In genomic region chr19:52398091-52398461, GRCh38 we compare ENCODE assay signal across 9 cellular contexts. TPM values are rescaled to one million over a fixed set of nuclear protein-coding genes. Genes with fewer than 3 reads are reported as not detected.
A peak's percentile ranks its signal among the peaks of the same experiment; 100 is the strongest.
DNase-seq lines count a peak whose midpoint lies in the region; ATAC-seq, FAIRE-seq and TF ChIP-seq lines count a peak whose summit lies in the region.
"Had no signal": no experiment of that assay in that cellular context is flagged by ENCODE, and none has a peak within 500 bp of the region (broad histone marks: within the 10 kb centered on the region; RNA-seq: fewer than 3 reads in every experiment).

No MANE protein-coding gene starts in this region.

- FAIRE-seq in H1 (lab: Jason Lieb, UNC), result no peak

- no peak overlapping the region for H3K23ac ChIP-seq in H1 (ENCODE audit: insufficient read length)

- no peaks in the 10 kb centered on the region for H3K9me3 ChIP-seq in RWPE2 (ENCODE audit: severe bottlenecking)
- peaks cover 10 to 14% of the 10 kb centered on the region in 2 experiments for H3K9me3 ChIP-seq in H1 (ENCODE audit: insufficient read depth in 2 of 2, low read depth in 1 of 2, low read length in 1 of 2)

- H3K14ac ChIP-seq in H1 (ENCODE audit: insufficient read length), result no peak overlapping the region

- H2BK20ac ChIP-seq in H1 (ENCODE audit: low read length), result no peak overlapping the region

- CTCF ChIA-PET in H1 (lab: Charles Lee; ENCODE audit: partially characterized antibody), result interaction anchor here (0.5 to 2.4 kb wide), 9 partner anchors 10 to 383 kb away, joined by 3 to 7 read pairs (median 4); no protein-coding TSS in a partner anchor

- H3K4me1 ChIP-seq in RWPE2 (ENCODE audit: insufficient read depth, poor library complexity, severe bottlenecking) (no peaks in the 10 kb centered on the region), H1 (replicated peaks in 1 of 4; ENCODE audit: control insufficient read depth in 3 of 4, insufficient read depth in 4 of 4, low read length in 3 of 4) (no peaks in the 10 kb centered on the region; a peak in 2 of 7 replicates)

- 0 out of 4 replicates have a peak, but pooled peaks cover 0 to 6% of the 10 kb centered on the region in 2 experiments for H3K79me2 ChIP-seq in H1 (ENCODE audit: control insufficient read depth in 1 of 2, insufficient read depth in 2 of 2, low read length in 2 of 2)

- H3K4me1 Mint-ChIP-seq in naive B cell, result peaks cover 16 to 26% (median 20%) of the 10 kb centered on the region in 3 donors

- H3K4me3 Mint-ChIP-seq in naive B cell, result peak overlapping the region; percentile 90 to 100 (median 96)

- TF ChIP-seq POLR2A in H1 (IDR thresholded peaks at IDR 0.05; ENCODE audit: control extremely low read depth in 1 of 2, low read depth in 2 of 2, low read length in 2 of 2), result no peak

- H3K56ac ChIP-seq in H1 (replicated peaks; ENCODE audit: insufficient read length, low read depth, low read length), result peak overlapping the region; percentile 12

- no peak overlapping the region for H2BK5ac ChIP-seq in H1 (ENCODE audit: low read depth, low read length)

- 53 to 100% methylated on average over 5 to 14 of the region's 14 CpGs for WGBS in H1 (ENCODE audit: extremely low coverage in 1 of 2, insufficient coverage in 1 of 2, insufficient read length in 1 of 2, insufficient replicate concordance in 2 of 2, low coverage in 1 of 2, low lambda C conversion rate in 2 of 2, missing lambda C conversion rate in 1 of 2), 2 experiments

- peak overlapping the region in 3 of 4 experiments; percentile 45 to 62 (median 59); a peak in 5 of 7 replicates for H3K9ac ChIP-seq in H1 (replicated peaks in 1 of 4; ENCODE audit: extremely low read depth in 1 of 4, low read depth in 3 of 4, low read length in 3 of 4)

- peak overlapping the region; percentile 27 for H4K5ac ChIP-seq in H1 (ENCODE audit: insufficient read length, low read depth, low read length)

- no peak for TF ChIP-seq EP300 in H1 (IDR thresholded peaks at IDR 0.05; ENCODE audit: borderline replicate concordance in 1 of 2, low read depth in 2 of 2, low read length in 2 of 2)

- peak overlapping the region; percentile 87 to 100 (median 94) for H3K27ac Mint-ChIP-seq in naive B cell

- no peaks in the 10 kb centered on the region for H3K27me3 Mint-ChIP-seq in naive B cell

- peaks cover 19 to 73% (median 47%) of the 10 kb centered on the region in 7 donors for H3K9me3 Mint-ChIP-seq in naive B cell

- H3K27ac ChIP-seq in RWPE2 (ENCODE audit: poor library complexity, severe bottlenecking) (peak overlapping the region; percentile 43), H1 (ENCODE audit: low read depth, low read length) (0 out of 2 replicates have a peak overlapping the region, but pooled peaks have one; percentile 23)

- H3K4me2 ChIP-seq in H1 (ENCODE audit: insufficient read depth in 1 of 2, low read depth in 2 of 2, low read length in 2 of 2), result peak overlapping the region; percentile 56 to 78

- H4K8ac ChIP-seq in H1 (ENCODE audit: extremely low read depth, insufficient read depth, low read length), result no peak overlapping the region

- no peak overlapping the region; the same call in 1 of the 2 replicates for H3K18ac ChIP-seq in H1 (ENCODE audit: extremely low read depth, low read length)

- peak; percentile 55 for ATAC-seq in RWPE2 (ENCODE audit: low read depth)
- ATAC-seq in naive B cell (ENCODE audit: low read depth in 2 of 2), result peak; percentile 22 to 54
- ATAC-seq in GM18858 (IDR thresholded peaks at IDR 0.05; ENCODE audit: unreplicated experiment), result no peak

- H4K91ac ChIP-seq in H1 (replicated peaks; ENCODE audit: insufficient read length, low read length), result no peak overlapping the region

- no peak overlapping the region for H3K4ac ChIP-seq in H1 (replicated peaks; ENCODE audit: insufficient read length, low read depth, low read length)

- no peaks in the 10 kb centered on the region for H4K20me1 ChIP-seq in H1 (replicated peaks in 1 of 2; ENCODE audit: control insufficient read depth in 1 of 2, insufficient read depth in 2 of 2, low read length in 2 of 2)

- no peaks in the 10 kb centered on the region for H3K79me1 ChIP-seq in H1 (ENCODE audit: low read depth, low read length)

- no peak overlapping the region for H2AK5ac ChIP-seq in H1 (ENCODE audit: low read depth, low read length)

- POLR2A ChIA-PET in H1 (lab: Charles Lee; ENCODE audit: partially characterized antibody), result interaction anchor here (0.6 to 3.0 kb wide), 14 partner anchors 9 to 258 kb away, joined by 3 to 23 read pairs (median 4); partner anchors contain the start of genes ZNF578, ZNF616 and ZNF880

- no peak overlapping the region for H2BK120ac ChIP-seq in H1 (replicated peaks; ENCODE audit: low read depth, low read length)

- DNase-seq in stimulated activated CD4-positive, alpha-beta T cell treated with anti-CD3 and anti-CD28 coated beads, Interleukin-15, amount 100 ng/mL, for 24 hours, result peak; percentile 10
- no peak for DNase-seq in stimulated activated CD4-positive, alpha-beta T cell treated with anti-CD3 and anti-CD28 coated beads, Interleukin-4, amount 100 ng/mL, for 24 hours
- DNase-seq in RWPE2 (ENCODE audit: low spot score) (no peak), H1 (ENCODE audit: low read depth in 1 of 2, low spot score in 2 of 2) (no peak), naive B cell (no peak), putamen (ENCODE audit: low spot score) (no peak), hippocampal formation (lab: John Stamatoyannopoulos, UW) (no peak)

- TF ChIP-seq CTCF in RWPE2 (IDR thresholded peaks at IDR 0.05; ENCODE audit: poor library complexity, severe bottlenecking) (no peak), H1 (IDR thresholded peaks at IDR 0.05; ENCODE audit: control extremely low read depth in 1 of 3, insufficient read depth in 1 of 3, low read depth in 1 of 3, low read length in 3 of 3) (peak in 1 of 3 experiments; percentile 23; a peak in 1 of 4 replicates)

- H2AFZ ChIP-seq in H1 (ENCODE audit: low read length), result peak overlapping the region; percentile 82; the same call in 1 of the 2 replicates

- TF ChIP-seq RAD21 in H1 (IDR thresholded peaks at IDR 0.05 in 1 of 2, conservative IDR thresholded peaks at IDR 0.05 in 1 of 2; ENCODE audit: low read depth in 2 of 2, low read length in 2 of 2), result no peak

- H3K27me3 ChIP-seq in RWPE2 (ENCODE audit: insufficient read depth, poor library complexity, severe bottlenecking) (no peaks in the 10 kb centered on the region), H1 (replicated peaks in 1 of 4; ENCODE audit: control insufficient read depth in 3 of 4, extremely low read depth in 1 of 4, insufficient read depth in 3 of 4, low read length in 3 of 4) (no peaks in the 10 kb centered on the region)

- H3K36me3 ChIP-seq in RWPE2 (ENCODE audit: low read depth) (no peaks in the 10 kb centered on the region), H1 (ENCODE audit: control insufficient read depth in 2 of 4, insufficient read depth in 4 of 4, low read length in 3 of 4) (peaks cover 0 to 6% (median 2%) of the 10 kb centered on the region in 4 experiments; a peak in 2 of 8 replicates)

- peaks cover 58 to 70% of the 10 kb centered on the region in 2 donors for H3K36me3 Mint-ChIP-seq in naive B cell

- H2BK12ac ChIP-seq in H1 (ENCODE audit: low read depth, low read length), result no peak overlapping the region

- no peaks in the 10 kb centered on the region; the same call in 1 of the 2 replicates for H3K23me2 ChIP-seq in H1 (ENCODE audit: low read depth, low read length)

- no peak overlapping the region for H2BK15ac ChIP-seq in H1 (ENCODE audit: low read length)

- H3K4me3 ChIP-seq in RWPE2 (ENCODE audit: severe bottlenecking), result peak overlapping the region; percentile 54
- peak overlapping the region; percentile 21 to 71 (median 64) for H3K4me3 ChIP-seq in H1 (ENCODE audit: extremely low read depth in 1 of 4, insufficient read depth in 2 of 4, low read depth in 3 of 4, low read length in 4 of 4)

RNA-seq across cellular contexts. Expression of gene ZNF528, which starts 0.4 kb away (rescaled TPM):
- total RNA-seq in H1 (2021; fragmentation: NEBNext Ultra II Directional; extraction: Animal tissue kit (Norgen Biotek cat#: 25700)), result 0.10 and 0.58 TPM in 2 replicates
- polyA plus RNA-seq in H1 (2011; rRNA removed), result 4.0 and 4.2 TPM in 2 replicates
- 4.7 TPM for polyA plus RNA-seq in H1 (2011; cell fraction: cytosol; rRNA removed)
- polyA plus RNA-seq in H1 (2011; cell fraction: nucleus; rRNA removed), result 9.6 TPM
- polyA plus RNA-seq in H1 (2012, experiment 1 of 2), result 4.1 to 7.8 TPM (median 6.1 TPM) in 4 replicates
- 3.5 TPM for polyA plus RNA-seq in H1 (2012, experiment 2 of 2)
- 3.9 TPM for polyA plus RNA-seq in H1 (2013, experiment 1 of 2)
- polyA plus RNA-seq in H1 (2013, experiment 2 of 2), result 4.2 TPM
- polyA minus RNA-seq in H1 (2011; rRNA and poly(A)+ RNA removed), result 6.0 and 7.7 TPM in 2 replicates
- polyA minus RNA-seq in H1 (2011; cell fraction: cytosol; rRNA and poly(A)+ RNA removed), result 5.4 TPM
- 19.9 TPM for polyA minus RNA-seq in H1 (2011; cell fraction: nucleus; rRNA and poly(A)+ RNA removed)
- polyA plus RNA-seq in naive B cell (ENCODE audit: low read depth in 6 of 6), result 10 to 100 TPM; 11.5 to 17.0 (median 16.1) TPM

RNA-seq across cellular contexts. Expression of gene ZNF880, which starts 28.4 kb away (rescaled TPM):
- 8.4 and 11.4 TPM in 2 replicates for total RNA-seq in H1 (2021; fragmentation: NEBNext Ultra II Directional; extraction: Animal tissue kit (Norgen Biotek cat#: 25700))
- polyA plus RNA-seq in H1 (2011; rRNA removed) (22.7 and 25.9 TPM in 2 replicates), naive B cell (ENCODE audit: low read depth in 6 of 6) (10 to 100 TPM; 45.2 to 74.7 (median 58.4) TPM)
- polyA plus RNA-seq in H1 (2011; cell fraction: cytosol; rRNA removed), result 34.0 TPM
- polyA plus RNA-seq in H1 (2011; cell fraction: nucleus; rRNA removed), result 9.8 TPM
- 26.0 to 37.2 TPM (median 28.6 TPM) in 4 replicates for polyA plus RNA-seq in H1 (2012, experiment 1 of 2)
- polyA plus RNA-seq in H1 (2012, experiment 2 of 2), result 11.8 TPM
- 19.9 TPM for polyA plus RNA-seq in H1 (2013, experiment 1 of 2)
- 20.4 TPM for polyA plus RNA-seq in H1 (2013, experiment 2 of 2)
- polyA minus RNA-seq in H1 (2011; rRNA and poly(A)+ RNA removed), result 19.5 and 28.5 TPM in 2 replicates
- 15.1 TPM for polyA minus RNA-seq in H1 (2011; cell fraction: cytosol; rRNA and poly(A)+ RNA removed)
- 27.5 TPM for polyA minus RNA-seq in H1 (2011; cell fraction: nucleus; rRNA and poly(A)+ RNA removed)

RNA-seq across cellular contexts. Expression of gene ZNF534, which starts 30.9 kb away (rescaled TPM):
- total RNA-seq in H1 (2021; fragmentation: NEBNext Ultra II Directional; extraction: Animal tissue kit (Norgen Biotek cat#: 25700)), result not detected in 2 replicates
- polyA plus RNA-seq in H1 (2011; rRNA removed) (not detected in 2 replicates), naive B cell (ENCODE audit: low read depth in 6 of 6) (under 1 TPM in 2 of 6 donors, not detected in 4; 0.62 to 0.77 TPM)
- 0.03 TPM for polyA plus RNA-seq in H1 (2011; cell fraction: cytosol; rRNA removed)
- polyA plus RNA-seq in H1 (2011; cell fraction: nucleus; rRNA removed), result 0.07 TPM
- not detected in 4 replicates for polyA plus RNA-seq in H1 (2012, experiment 1 of 2)
- polyA plus RNA-seq in H1 (2012, experiment 2 of 2), result not detected
- 0.08 TPM for polyA plus RNA-seq in H1 (2013, experiment 1 of 2)
- 0.06 TPM for polyA plus RNA-seq in H1 (2013, experiment 2 of 2)
- polyA minus RNA-seq in H1 (2011; rRNA and poly(A)+ RNA removed), result not detected in 2 replicates
- not detected for polyA minus RNA-seq in H1 (2011; cell fraction: cytosol; rRNA and poly(A)+ RNA removed)
- polyA minus RNA-seq in H1 (2011; cell fraction: nucleus; rRNA and poly(A)+ RNA removed), result not detected
- total RNA-seq: glomerular endothelial cell had no signal

RNA-seq across cellular contexts. Expression of gene ZNF578, which starts 55.3 kb away (rescaled TPM):
- total RNA-seq in H1 (2021; fragmentation: NEBNext Ultra II Directional; extraction: Animal tissue kit (Norgen Biotek cat#: 25700)), result 4.2 TPM in 2 replicates
- polyA plus RNA-seq in H1 (2011; rRNA removed), result 0.91 and 1.6 TPM in 2 replicates
- 1.7 TPM for polyA plus RNA-seq in H1 (2011; cell fraction: cytosol; rRNA removed)
- polyA plus RNA-seq in H1 (2011; cell fraction: nucleus; rRNA removed), result 0.96 TPM
- polyA plus RNA-seq in H1 (2012, experiment 1 of 2), result 2.0 to 4.4 TPM (median 3.0 TPM) in 4 replicates
- 1.8 TPM for polyA plus RNA-seq in H1 (2012, experiment 2 of 2)
- polyA plus RNA-seq in H1 (2013, experiment 1 of 2), result 4.6 TPM
- polyA plus RNA-seq in H1 (2013, experiment 2 of 2), result 4.0 TPM
- polyA minus RNA-seq in H1 (2011; rRNA and poly(A)+ RNA removed), result 8.1 and 14.7 TPM in 2 replicates
- 4.0 TPM for polyA minus RNA-seq in H1 (2011; cell fraction: cytosol; rRNA and poly(A)+ RNA removed)
- 5.8 TPM for polyA minus RNA-seq in H1 (2011; cell fraction: nucleus; rRNA and poly(A)+ RNA removed)
- polyA plus RNA-seq in naive B cell (ENCODE audit: low read depth in 6 of 6), result 10 to 100 TPM in 1 of 6 donors, 1 to 10 TPM in 5; 1.5 to 19.0 (median 6.1) TPM
